Comparison of ENCODE assay signal across 11 cellular contexts in the genomic region with DNA sequence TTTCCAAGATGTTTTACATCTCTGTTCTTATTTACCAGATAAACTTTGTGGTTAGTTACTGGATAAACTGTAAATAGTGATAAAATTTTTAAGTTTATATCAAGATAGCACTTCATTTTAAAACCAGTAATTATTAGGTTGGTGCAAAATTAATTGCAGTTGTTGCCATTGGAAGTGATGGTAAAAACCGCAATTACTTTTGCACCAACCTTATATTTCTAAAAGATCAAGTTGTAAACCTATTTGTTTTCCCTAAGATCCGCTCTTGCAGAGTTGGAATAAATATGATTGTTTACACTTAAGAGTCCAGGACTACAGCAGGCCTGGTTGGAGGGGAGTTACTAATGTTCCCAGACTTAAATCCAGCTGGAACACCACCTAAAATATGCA. TPM values are rescaled to one million over a fixed set of nuclear protein-coding genes. Genes with fewer than 3 reads are reported as not detected.
DNase-seq lines count a peak whose midpoint lies in the region; ATAC-seq and TF ChIP-seq lines count a peak whose summit lies in the region.
"Had no signal": no experiment of that assay in that cellular context is flagged by ENCODE, and none has a peak within 500 bp of the region (broad histone marks: within the 10 kb centered on the region; RNA-seq: fewer than 3 reads in every experiment).

No MANE protein-coding gene starts in this region.

- no peaks in the 10 kb centered on the region for H3K9me3 Mint-ChIP-seq in activated T-cell treated with anti-CD3 and anti-CD28 coated beads, Interleukin-2, amount 50 U/mL, for 72 hours

- H3K36me3 ChIP-seq in mucosa of rectum (ENCODE audit: control insufficient read depth in 2 of 2, insufficient read depth in 2 of 2, low read length in 2 of 2) (no peaks in the 10 kb centered on the region), transverse colon (no peaks in the 10 kb centered on the region)

- WGBS in transverse colon (ENCODE audit: low coverage in 1 of 2), 2 donors: 10 to 15% methylated on average over 2 of the region's 2 CpGs

- peak overlapping the region; percentile 83 to 88 for H3K4me3 Mint-ChIP-seq in activated T-cell treated with anti-CD3 and anti-CD28 coated beads, Interleukin-2, amount 50 U/mL, for 72 hours

- H3K27me3 ChIP-seq in mucosa of rectum (ENCODE audit: control insufficient read depth in 2 of 2, insufficient read depth in 2 of 2, low read length in 2 of 2) (no peaks in the 10 kb centered on the region), transverse colon (no peaks in the 10 kb centered on the region)

- H3K27me3 Mint-ChIP-seq in activated T-cell treated with anti-CD3 and anti-CD28 coated beads, Interleukin-2, amount 50 U/mL, for 72 hours (ENCODE audit: low read depth): peaks cover 9% of the 10 kb centered on the region

- no peak for DNase-seq in activated T-cell treated with anti-CD3 and anti-CD28 coated beads, Interleukin-2, amount 50 U/mL, for 72 hours
- DNase-seq in activated T-cell treated with anti-CD3 and anti-CD28 coated beads, Interleukin-2, amount 50 U/mL, for 48 hours: no peak
- DNase-seq in coronary artery (ENCODE audit: low spot score) (no peak), transverse colon (no peak), NCI-H345 (lab: John Stamatoyannopoulos, UW) (no peak)
- DNase-seq in stimulated activated CD4-positive, alpha-beta T cell treated with anti-CD3 and anti-CD28 coated beads, Interleukin-15, amount 100 ng/mL, for 24 hours: no peak
- no peak for DNase-seq in stimulated activated naive CD4-positive, alpha-beta T cell (lab: John Stamatoyannopoulos, UW)

- no peak for TF ChIP-seq CTCF in coronary artery (IDR thresholded peaks at IDR 0.05)
- no peak for TF ChIP-seq CTCF in transverse colon (IDR thresholded peaks at IDR 0.05)

- peak overlapping the region in 1 of 2 donors; percentile 81 for H3K27ac ChIP-seq in coronary artery
- no peak overlapping the region for H3K27ac ChIP-seq in mucosa of rectum (ENCODE audit: low read depth in 2 of 2, low read length in 2 of 2)
- peak overlapping the region in 2 of 4 donors; percentile 70 for H3K27ac ChIP-seq in transverse colon
- H3K27ac ChIP-seq: C4-2B, KMS-11 had no signal

- H3K27ac Mint-ChIP-seq in activated T-cell treated with anti-CD3 and anti-CD28 coated beads, Interleukin-2, amount 50 U/mL, for 72 hours: no peak overlapping the region

- TF ChIP-seq POLR2A in transverse colon (IDR thresholded peaks at IDR 0.05): no peak

- H3K36me3 Mint-ChIP-seq in activated T-cell treated with anti-CD3 and anti-CD28 coated beads, Interleukin-2, amount 50 U/mL, for 72 hours (ENCODE audit: insufficient read depth in 2 of 2): peaks cover 0 to 4% of the 10 kb centered on the region in 2 donors

- peaks cover 5% of the 10 kb centered on the region for H3K4me1 Mint-ChIP-seq in activated T-cell treated with anti-CD3 and anti-CD28 coated beads, Interleukin-2, amount 50 U/mL, for 72 hours (ENCODE audit: low read depth)

- intact Hi-C loops in transverse colon (cut with DNase I; ENCODE audit: low total_unique reads): loop anchor here (10.0 kb wide), 1 partner anchor 119 kb away; no protein-coding TSS in a partner anchor

- H3K9me3 ChIP-seq in mucosa of rectum (ENCODE audit: control insufficient read depth in 2 of 2, low read length in 2 of 2) (no peaks in the 10 kb centered on the region), transverse colon (no peaks in the 10 kb centered on the region)
- H3K9me3 ChIP-seq: SK-N-SH had no signal

- ATAC-seq in activated T-cell treated with anti-CD3 and anti-CD28 coated beads, Interleukin-2, amount 50 U/mL, for 72 hours (replicated peaks in 1 of 2): no peak

- H3K9ac ChIP-seq in mucosa of rectum (ENCODE audit: low read depth in 1 of 2, low read length in 2 of 2): peak overlapping the region in 1 of 2 donors; percentile 55
- H3K9ac ChIP-seq: KMS-11, SK-N-SH had no signal

- in situ Hi-C loops in transverse colon (cut with MboI; ENCODE audit: low pct_ligation_motif_present in 1 of 4, low pct_unique_long_range_greater_than_20kb in 1 of 4, low sequenced_read_pairs in 3 of 4): loop anchor here in 1 of 4 donors (10.0 kb wide), 1 partner anchor 119 kb away; no protein-coding TSS in a partner anchor

- H3K4me1 ChIP-seq in mucosa of rectum (ENCODE audit: control insufficient read depth in 2 of 2, insufficient read depth in 2 of 2, low read length in 2 of 2) (no peaks in the 10 kb centered on the region), transverse colon (peaks cover 0 to 12% (median 10%) of the 10 kb centered on the region in 4 donors)

- H3K4me3 ChIP-seq in coronary artery: peak overlapping the region; percentile 81
- H3K4me3 ChIP-seq in mucosa of rectum (ENCODE audit: low read length in 2 of 2): peak overlapping the region; percentile 50 to 75
- peak overlapping the region; percentile 18 to 71 (median 42) for H3K4me3 ChIP-seq in transverse colon

- TF ChIP-seq EP300 in transverse colon (IDR thresholded peaks at IDR 0.05; ENCODE audit: low read depth): no peak

RNA-seq across cellular contexts. Expression of gene AOX1, which starts 0.5 kb away (rescaled TPM):
- under 1 TPM; 0.83 to 0.84 TPM for total RNA-seq in activated T-cell treated with anti-CD3 and anti-CD28 coated beads, Interleukin-2, amount 50 U/mL, for 72 hours
- 10 to 100 TPM; 12.0 to 28.1 (median 19.0) TPM for total RNA-seq in transverse colon

RNA-seq across cellular contexts. Expression of gene SGO2, which starts 59.3 kb away (rescaled TPM):
- total RNA-seq in activated T-cell treated with anti-CD3 and anti-CD28 coated beads, Interleukin-2, amount 50 U/mL, for 72 hours: 10 to 100 TPM; 36.5 to 38.9 TPM
- total RNA-seq in transverse colon: 1 to 10 TPM in 3 of 4 donors, under 1 TPM in 1; 0.75 to 4.8 (median 2.9) TPM

Comparison
In these comparisons a context has a peak if more than half of its experiments do, and no peak if none do; other contexts are left out.
1. RNA of gene AOX1, which starts 0.5 kb away (total RNA-seq): 12.0 to 28.1 TPM in transverse colon; 0.83 to 0.84 TPM in activated T-cell treated with anti-CD3 and anti-CD28 coated beads, Interleukin-2, amount 50 U/mL, for 72 hours; every median in the first group is over 4 times any median in the second.
2. RNA of gene SGO2, which starts 59.3 kb away (total RNA-seq): 36.5 to 38.9 TPM in activated T-cell treated with anti-CD3 and anti-CD28 coated beads, Interleukin-2, amount 50 U/mL, for 72 hours; 0.75 to 4.8 TPM in transverse colon; every median in the first group is over 4 times any median in the second.
3. Peak in every context shown above with its lines, with median percentiles within 50 percentile points of each other: H3K4me3 ChIP-seq.